In the genomic region with DNA sequence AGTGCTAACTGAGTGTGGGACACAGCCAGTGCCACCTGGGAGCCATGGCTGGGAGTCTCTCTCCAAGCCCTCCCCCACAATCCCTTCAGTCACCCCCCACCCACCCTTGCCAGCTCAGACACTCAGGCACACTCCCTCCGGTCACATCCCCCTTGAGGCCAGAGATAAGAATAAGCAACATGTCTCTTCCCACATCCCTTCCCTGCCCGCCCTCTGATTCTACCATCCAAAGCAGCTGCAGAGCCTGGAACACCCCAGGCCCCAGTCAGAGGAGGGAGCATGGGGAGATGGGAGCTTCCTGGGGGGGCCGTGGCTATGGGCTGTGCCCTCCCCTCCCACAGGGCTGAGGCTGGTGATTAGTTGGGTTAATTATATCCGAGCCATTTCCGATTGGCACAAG, we compare ENCODE assay signal across 1 cellular context.
TF ChIP-seq lines count a peak whose summit lies in the region.

No MANE protein-coding gene starts in this region.

TF ChIP-seq in HepG2, 621 proteins besides CTCF, POLR2A, EP300 and RAD21:
- no peak for TF ChIP-seq PAX8 (CRISPR knock-in tag; IDR thresholded peaks at IDR 0.05; ENCODE audit: borderline replicate concordance)
- TF ChIP-seq ESRRA (CRISPR knock-in tag; IDR thresholded peaks at IDR 0.05; ENCODE audit: low read depth) = no peak
- no peak for TF ChIP-seq ZNF598 (CRISPR knock-in tag; IDR thresholded peaks at IDR 0.05; ENCODE audit: borderline replicate concordance)
- TF ChIP-seq ZNF329 (CRISPR knock-in tag; IDR thresholded peaks at IDR 0.05; ENCODE audit: low read depth) = no peak
- no peak for TF ChIP-seq ZNF460 (CRISPR knock-in tag; IDR thresholded peaks at IDR 0.05; ENCODE audit: borderline replicate concordance)
- TF ChIP-seq HCFC1 (IDR thresholded peaks at IDR 0.05; ENCODE audit: low read depth, low read length) = no peak
- no peak for TF ChIP-seq ZNF12 (CRISPR knock-in tag; IDR thresholded peaks at IDR 0.05)
- TF ChIP-seq PHF8 (CRISPR knock-in tag; IDR thresholded peaks at IDR 0.05) = no peak
- TF ChIP-seq, protein P1, sequence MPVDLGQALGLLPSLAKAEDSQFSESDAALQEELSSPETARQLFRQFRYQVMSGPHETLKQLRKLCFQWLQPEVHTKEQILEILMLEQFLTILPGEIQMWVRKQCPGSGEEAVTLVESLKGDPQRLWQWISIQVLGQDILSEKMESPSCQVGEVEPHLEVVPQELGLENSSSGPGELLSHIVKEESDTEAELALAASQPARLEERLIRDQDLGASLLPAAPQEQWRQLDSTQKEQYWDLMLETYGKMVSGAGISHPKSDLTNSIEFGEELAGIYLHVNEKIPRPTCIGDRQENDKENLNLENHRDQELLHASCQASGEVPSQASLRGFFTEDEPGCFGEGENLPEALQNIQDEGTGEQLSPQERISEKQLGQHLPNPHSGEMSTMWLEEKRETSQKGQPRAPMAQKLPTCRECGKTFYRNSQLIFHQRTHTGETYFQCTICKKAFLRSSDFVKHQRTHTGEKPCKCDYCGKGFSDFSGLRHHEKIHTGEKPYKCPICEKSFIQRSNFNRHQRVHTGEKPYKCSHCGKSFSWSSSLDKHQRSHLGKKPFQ (CRISPR knock-in tag; IDR thresholded peaks at IDR 0.05; ENCODE audit: insufficient replicate concordance) = no peak
- no peak for TF ChIP-seq ZNF777 (CRISPR knock-in tag; IDR thresholded peaks at IDR 0.05)
- no peak for TF ChIP-seq SMC3 (IDR thresholded peaks at IDR 0.05; ENCODE audit: low read length)
- no peak for TF ChIP-seq KDM6A (CRISPR knock-in tag; IDR thresholded peaks at IDR 0.05; ENCODE audit: low read depth)
- TF ChIP-seq ZNF558 (CRISPR knock-in tag; IDR thresholded peaks at IDR 0.05; ENCODE audit: borderline replicate concordance) = no peak
- TF ChIP-seq FIP1L1 (IDR thresholded peaks at IDR 0.05; ENCODE audit: borderline replicate concordance, insufficient read depth, low read depth, low read length) = no peak
- TF ChIP-seq, protein P2, sequence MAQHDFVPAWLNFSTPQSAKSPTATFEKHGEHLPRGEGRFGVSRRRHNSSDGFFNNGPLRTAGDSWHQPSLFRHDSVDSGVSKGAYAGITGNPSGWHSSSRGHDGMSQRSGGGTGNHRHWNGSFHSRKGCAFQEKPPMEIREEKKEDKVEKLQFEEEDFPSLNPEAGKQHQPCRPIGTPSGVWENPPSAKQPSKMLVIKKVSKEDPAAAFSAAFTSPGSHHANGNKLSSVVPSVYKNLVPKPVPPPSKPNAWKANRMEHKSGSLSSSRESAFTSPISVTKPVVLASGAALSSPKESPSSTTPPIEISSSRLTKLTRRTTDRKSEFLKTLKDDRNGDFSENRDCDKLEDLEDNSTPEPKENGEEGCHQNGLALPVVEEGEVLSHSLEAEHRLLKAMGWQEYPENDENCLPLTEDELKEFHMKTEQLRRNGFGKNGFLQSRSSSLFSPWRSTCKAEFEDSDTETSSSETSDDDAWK (CRISPR knock-in tag; IDR thresholded peaks at IDR 0.05) = no peak
- TF ChIP-seq FOXA1 (IDR thresholded peaks at IDR 0.05) = no peak
- TF ChIP-seq FOXA1 (CRISPR knock-in tag; IDR thresholded peaks at IDR 0.05) = no peak
- TF ChIP-seq SRSF1 (optimal IDR thresholded peaks at IDR 0.05; ENCODE audit: low read depth, low read length) = no peak
- no peak for TF ChIP-seq ZNF10 (CRISPR knock-in tag; IDR thresholded peaks at IDR 0.05; ENCODE audit: borderline replicate concordance, low read depth)
- no peak for TF ChIP-seq LCORL (IDR thresholded peaks at IDR 0.05)
- TF ChIP-seq LCORL (CRISPR knock-in tag; IDR thresholded peaks at IDR 0.05) = no peak
